9 cellular contexts compared by ENCODE assay signal in the genomic region with DNA sequence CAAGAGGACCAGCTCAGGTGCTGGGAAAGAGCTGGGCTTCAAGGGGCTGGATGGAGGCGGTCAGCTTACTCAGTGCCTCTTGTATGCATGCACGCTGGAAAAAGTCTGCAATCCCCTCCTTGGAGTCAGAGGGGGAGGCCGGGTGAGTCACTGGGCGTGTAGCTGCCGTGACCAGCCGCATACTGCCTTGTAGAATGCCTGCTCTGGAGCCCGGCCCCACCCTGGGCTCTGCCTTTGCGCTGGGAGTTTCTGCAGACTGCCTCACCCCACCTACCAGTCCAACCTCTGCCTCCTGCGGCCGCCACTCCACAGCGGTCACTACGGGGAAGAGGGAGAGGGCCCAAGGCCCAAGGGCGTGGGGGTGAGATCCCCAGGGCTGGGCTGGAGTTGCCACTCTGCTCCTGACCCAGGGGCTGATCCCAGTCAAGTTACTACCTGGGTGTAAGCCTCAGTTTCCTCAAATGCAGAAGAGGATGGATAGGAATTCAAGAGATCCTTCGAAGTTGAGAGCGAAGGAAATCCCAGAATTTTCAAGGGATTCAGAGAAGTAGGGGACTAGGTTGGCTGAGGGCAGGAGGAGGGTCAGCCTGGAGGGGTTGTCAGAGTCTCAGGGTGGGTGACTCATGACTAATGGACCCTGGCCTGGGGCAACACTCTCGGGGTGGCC. TPM values are rescaled to one million over a fixed set of nuclear protein-coding genes. Genes with fewer than 3 reads are reported as not detected.
A peak's percentile ranks its signal among the peaks of the same experiment; 100 is the strongest.
DNase-seq lines count a peak whose midpoint lies in the region; ATAC-seq, FAIRE-seq and TF ChIP-seq lines count a peak whose summit lies in the region.
"Had no signal": no experiment of that assay in that cellular context is flagged by ENCODE, and none has a peak within 500 bp of the region (broad histone marks: within the 10 kb centered on the region; RNA-seq: fewer than 3 reads in every experiment).

No MANE protein-coding gene starts in this region.

- no peaks in the 10 kb centered on the region for H3K36me3 Mint-ChIP-seq in activated CD8-positive, alpha-beta T cell treated with anti-CD3 and anti-CD28 coated beads, Interleukin-2, amount 10 ng/mL, durations not matched to agents 7 days and 5 days (ENCODE audit: low read depth)
- no peaks in the 10 kb centered on the region for H3K36me3 Mint-ChIP-seq in activated naive CD8-positive, alpha-beta T cell treated with anti-CD3 and anti-CD28 coated beads, Interleukin-2, amount 50 U/mL, for 24 hours (ENCODE audit: low read depth)

- no peaks in the 10 kb centered on the region for H3K9me3 ChIP-seq in HCT116 (ENCODE audit: control insufficient read depth in 1 of 2, insufficient read depth in 1 of 2, low read depth in 1 of 2, low read length in 2 of 2)
- H3K9me3 ChIP-seq in adrenal gland (replicated peaks in 1 of 3): no peaks in the 10 kb centered on the region
- H3K9me3 ChIP-seq in small intestine (ENCODE audit: control insufficient read depth, low read depth): no peaks in the 10 kb centered on the region

- no peak overlapping the region for H3K4me3 Mint-ChIP-seq in activated CD8-positive, alpha-beta T cell treated with anti-CD3 and anti-CD28 coated beads, Interleukin-2, amount 10 ng/mL, durations not matched to agents 7 days and 5 days
- H3K4me3 Mint-ChIP-seq in activated naive CD8-positive, alpha-beta T cell treated with anti-CD3 and anti-CD28 coated beads, Interleukin-2, amount 50 U/mL, for 24 hours: no peak overlapping the region

- no TSS peak for BruUV-seq in HCT116 (replicated peaks; lab: Mats Ljungman, UMichigan)

- CTCF ChIA-PET in HCT116 (lab: Charles Lee): interaction anchor here (1.7 kb wide), 1 partner anchor 36 kb away, joined by 4 read pairs; no protein-coding TSS in a partner anchor
- CTCF ChIA-PET in activated CD8-positive, alpha-beta T cell treated with anti-CD3 and anti-CD28 coated beads, Interleukin-2, amount 10 ng/mL, durations not matched to agents 7 days and 5 days (lab: Charles Lee): no interaction called here

- H3K4me2 ChIP-seq in HCT116 (ENCODE audit: low read length): peak overlapping the region; percentile 78

- no peaks in the 10 kb centered on the region for H4K20me1 ChIP-seq in HCT116 (ENCODE audit: insufficient read depth)

- no peak overlapping the region for H2AFZ ChIP-seq in HCT116 (ENCODE audit: low read depth, low read length, poor library complexity, severe bottlenecking)

- no peak for TF ChIP-seq RAD21 in HCT116 (IDR thresholded peaks at IDR 0.05; ENCODE audit: low read depth)

- H3K9me3 Mint-ChIP-seq in activated CD8-positive, alpha-beta T cell treated with anti-CD3 and anti-CD28 coated beads, Interleukin-2, amount 10 ng/mL, durations not matched to agents 7 days and 5 days (ENCODE audit: insufficient read depth): no peaks in the 10 kb centered on the region
- no peaks in the 10 kb centered on the region for H3K9me3 Mint-ChIP-seq in activated naive CD8-positive, alpha-beta T cell treated with anti-CD3 and anti-CD28 coated beads, Interleukin-2, amount 50 U/mL, for 24 hours

- H3K4me3 ChIP-seq in HCT116 (replicated peaks in 1 of 2; ENCODE audit: low read depth in 1 of 2, low read length in 2 of 2): peak overlapping the region in 1 of 2 experiments; percentile 44; a peak in 2 of 4 replicates
- no peak overlapping the region for H3K4me3 ChIP-seq in adrenal gland
- no peak overlapping the region for H3K4me3 ChIP-seq in small intestine (ENCODE audit: low read depth in 1 of 2, low read length in 2 of 2)

- WGBS in adrenal gland, 4 donors: 58 to 83% (median 69%) methylated on average over 9 to 16 of the region's 16 CpGs
- 34 to 48% (median 36%) methylated on average over 15 to 16 of the region's 16 CpGs for WGBS in small intestine, 3 donors

- H3K27ac ChIP-seq in HCT116 (ENCODE audit: low read depth, low read length) (peak overlapping the region; percentile 64), adrenal gland (peak overlapping the region in 2 of 5 donors; percentile 45 to 89), small intestine (ENCODE audit: low read depth in 1 of 2, low read length in 1 of 2) (peak overlapping the region in 1 of 2 donors; percentile 71)

- ATAC-seq in HCT116: peak; percentile 81
- no peak for ATAC-seq in HG02763 (IDR thresholded peaks at IDR 0.05; ENCODE audit: unreplicated experiment)
- ATAC-seq in activated CD8-positive, alpha-beta T cell treated with anti-CD3 and anti-CD28 coated beads, Interleukin-2, amount 10 ng/mL, durations not matched to agents 7 days and 5 days: no peak
- ATAC-seq in activated naive CD8-positive, alpha-beta T cell treated with anti-CD3 and anti-CD28 coated beads, Interleukin-2, amount 50 U/mL, for 24 hours: no peak
- no peak for ATAC-seq in GM21717 (IDR thresholded peaks at IDR 0.05; ENCODE audit: unreplicated experiment)

- no peaks in the 10 kb centered on the region for H3K27me3 ChIP-seq in HCT116 (ENCODE audit: insufficient read depth, low read length)
- peaks cover 16% of the 10 kb centered on the region for H3K27me3 ChIP-seq in adrenal gland
- H3K27me3 ChIP-seq in small intestine (ENCODE audit: control insufficient read depth in 2 of 2, insufficient read depth in 2 of 2, low read length in 2 of 2): peaks cover 0 to 3% of the 10 kb centered on the region in 2 donors

- no peaks in the 10 kb centered on the region for H3K79me2 ChIP-seq in HCT116 (ENCODE audit: insufficient read depth, low read length)

- peaks cover 20% of the 10 kb centered on the region for H3K27me3 Mint-ChIP-seq in activated CD8-positive, alpha-beta T cell treated with anti-CD3 and anti-CD28 coated beads, Interleukin-2, amount 10 ng/mL, durations not matched to agents 7 days and 5 days (ENCODE audit: low read depth)
- H3K27me3 Mint-ChIP-seq in activated naive CD8-positive, alpha-beta T cell treated with anti-CD3 and anti-CD28 coated beads, Interleukin-2, amount 50 U/mL, for 24 hours: peaks cover 23% of the 10 kb centered on the region

- peak overlapping the region; percentile 69 for H3K9ac ChIP-seq in HCT116 (ENCODE audit: low read length)

- intact Hi-C loops in HCT116 (cut with micrococcal nuclease): no loop called here
- intact Hi-C loops in adrenal gland (cut with DNase I): no loop called here

- H3K27ac Mint-ChIP-seq in activated CD8-positive, alpha-beta T cell treated with anti-CD3 and anti-CD28 coated beads, Interleukin-2, amount 10 ng/mL, durations not matched to agents 7 days and 5 days: no peak overlapping the region
- no peak overlapping the region for H3K27ac Mint-ChIP-seq in activated naive CD8-positive, alpha-beta T cell treated with anti-CD3 and anti-CD28 coated beads, Interleukin-2, amount 50 U/mL, for 24 hours

- POLR2A ChIA-PET in HCT116 (lab: Charles Lee): no interaction called here
- POLR2A ChIA-PET in activated CD8-positive, alpha-beta T cell treated with anti-CD3 and anti-CD28 coated beads, Interleukin-2, amount 10 ng/mL, durations not matched to agents 7 days and 5 days (lab: Charles Lee): no interaction called here

- TF ChIP-seq CTCF in HCT116 (IDR thresholded peaks at IDR 0.05 in 2 of 3, conservative IDR thresholded peaks at IDR 0.05 in 1 of 3; ENCODE audit: borderline replicate concordance in 1 of 3, insufficient read depth in 1 of 3, low read depth in 2 of 3, low read length in 2 of 3): no peak
- TF ChIP-seq CTCF in adrenal gland (IDR thresholded peaks at IDR 0.05): no peak

- no peak for FAIRE-seq in small intestine (lab: Jason Lieb, UNC)
- FAIRE-seq: frontal cortex had no signal

- H3K4me1 ChIP-seq in HCT116 (ENCODE audit: control insufficient read depth in 1 of 2, insufficient read depth in 2 of 2, low read length in 2 of 2): peaks cover 38 to 50% of the 10 kb centered on the region in 2 experiments
- no peaks in the 10 kb centered on the region for H3K4me1 ChIP-seq in adrenal gland (replicated peaks in 1 of 2)
- no peaks in the 10 kb centered on the region for H3K4me1 ChIP-seq in small intestine (ENCODE audit: control insufficient read depth in 2 of 2, insufficient read depth in 1 of 2, low read depth in 1 of 2, low read length in 1 of 2)

- no peaks in the 10 kb centered on the region for H3K9me2 ChIP-seq in HCT116 (ENCODE audit: insufficient read depth)

- DNase-seq in HCT116 (ENCODE audit: low read depth, low spot score) (peak; percentile 83), adrenal gland (peak in 5 of 7 donors; percentile 29 to 64 (median 43)), hepatic stellate cell (ENCODE audit: low spot score) (peak; percentile 100), small intestine (peak; percentile 81)
- no peak for DNase-seq in activated CD8-positive, alpha-beta T cell treated with anti-CD3 and anti-CD28 coated beads, Interleukin-2, amount 10 ng/mL, durations not matched to agents 7 days and 5 days
- no peak for DNase-seq in activated naive CD8-positive, alpha-beta T cell treated with anti-CD3 and anti-CD28 coated beads, Interleukin-2, amount 50 U/mL, for 24 hours

- H3K36me3 ChIP-seq in HCT116 (ENCODE audit: control insufficient read depth in 1 of 2, insufficient read depth in 2 of 2, low read length in 2 of 2) (no peaks in the 10 kb centered on the region), adrenal gland (replicated peaks in 1 of 2) (peaks cover 0 to 4% of the 10 kb centered on the region in 2 donors), small intestine (ENCODE audit: control insufficient read depth in 2 of 2, insufficient read depth in 2 of 2, low read length in 2 of 2) (no peaks in the 10 kb centered on the region)

- RAD21 ChIA-PET in HCT116 (lab: Charles Lee; ENCODE audit: low non-redundant PET in 1 of 2, low total read pairs in 2 of 2, uncharacterized antibody in 2 of 2, unreplicated experiment in 2 of 2): no interaction called here

- peaks cover 2% of the 10 kb centered on the region for H3K4me1 Mint-ChIP-seq in activated CD8-positive, alpha-beta T cell treated with anti-CD3 and anti-CD28 coated beads, Interleukin-2, amount 10 ng/mL, durations not matched to agents 7 days and 5 days (ENCODE audit: low read depth)
- H3K4me1 Mint-ChIP-seq in activated naive CD8-positive, alpha-beta T cell treated with anti-CD3 and anti-CD28 coated beads, Interleukin-2, amount 50 U/mL, for 24 hours: peaks cover 2% of the 10 kb centered on the region

- TF ChIP-seq POLR2A in HCT116 (IDR thresholded peaks at IDR 0.05; ENCODE audit: borderline replicate concordance, extremely low read depth, insufficient read depth, insufficient read length): no peak
- TF ChIP-seq POLR2A in adrenal gland (IDR thresholded peaks at IDR 0.05): no peak

RNA-seq across cellular contexts. Expression of gene MRGPRF, which starts 4.1 kb away (rescaled TPM):
- total RNA-seq in HCT116 (2021; ENCODE audit: unreplicated experiment) (0.76 TPM), adrenal gland (10 to 100 TPM in 1 of 8 donors, 1 to 10 TPM in 7; 2.3 to 14.6 (median 5.0) TPM)
- polyA plus RNA-seq in HCT116 (2012): 0.41 and 0.52 TPM in 2 replicates
- polyA plus RNA-seq in adrenal gland (10 to 100 TPM in 1 of 3 donors, 1 to 10 TPM in 1, under 1 TPM in 1; 0.71 to 11.5 (median 5.1) TPM), small intestine (10 to 100 TPM in 1 of 3 donors, 1 to 10 TPM in 1, under 1 TPM in 1; 0.81 to 16.9 (median 1.1) TPM)
- total RNA-seq in activated CD8-positive, alpha-beta T cell treated with anti-CD3 and anti-CD28 coated beads, Interleukin-2, amount 10 ng/mL, durations not matched to agents 7 days and 5 days: not detected

RNA-seq across cellular contexts. Expression of gene MRGPRD, which starts 28.1 kb away (rescaled TPM):
- total RNA-seq in HCT116 (2021; ENCODE audit: unreplicated experiment): not detected
- not detected in 2 replicates for polyA plus RNA-seq in HCT116 (2012)
- not detected for total RNA-seq in adrenal gland
- not detected for polyA plus RNA-seq in adrenal gland
- under 1 TPM in 1 of 3 donors, not detected in 2; 0.06 TPM for polyA plus RNA-seq in small intestine
- total RNA-seq in activated CD8-positive, alpha-beta T cell treated with anti-CD3 and anti-CD28 coated beads, Interleukin-2, amount 10 ng/mL, durations not matched to agents 7 days and 5 days: not detected
- total RNA-seq: frontal cortex had no signal

RNA-seq across cellular contexts. Expression of gene TPCN2, which starts 39.8 kb away (rescaled TPM):
- total RNA-seq in HCT116 (2021; ENCODE audit: unreplicated experiment) (15.2 TPM), adrenal gland (10 to 100 TPM in 5 of 8 donors, 1 to 10 TPM in 3; 6.8 to 17.6 (median 10.4) TPM)
- polyA plus RNA-seq in HCT116 (2012): 7.1 and 7.8 TPM in 2 replicates
- polyA plus RNA-seq in adrenal gland (10 to 100 TPM in 2 of 3 donors, 1 to 10 TPM in 1; 3.1 to 21.6 (median 13.6) TPM), small intestine (10 to 100 TPM; 11.1 to 13.6 (median 12.0) TPM)
- 10 to 100 TPM; 19.1 to 21.2 TPM for total RNA-seq in activated CD8-positive, alpha-beta T cell treated with anti-CD3 and anti-CD28 coated beads, Interleukin-2, amount 10 ng/mL, durations not matched to agents 7 days and 5 days

Comparison
In these comparisons a context has a peak if more than half of its experiments do, and no peak if none do; other contexts are left out.
1. DNase-seq: peak in HCT116 (single experiment), adrenal gland (5 of 7), hepatic stellate cell (single experiment) and small intestine (single experiment); none in activated CD8-positive, alpha-beta T cell treated with anti-CD3 and anti-CD28 coated beads, Interleukin-2, amount 10 ng/mL, durations not matched to agents 7 days and 5 days (single experiment) and activated naive CD8-positive, alpha-beta T cell treated with anti-CD3 and anti-CD28 coated beads, Interleukin-2, amount 50 U/mL, for 24 hours (single experiment).